Comparison of ENCODE assay signal across 8 cellular contexts in genomic region chr12:6039894-6040601, GRCh38.
DNase-seq lines count a peak whose midpoint lies in the region; ATAC-seq and TF ChIP-seq lines count a peak whose summit lies in the region.

No MANE protein-coding gene starts in this region.

- no peak overlapping the region for H3K27ac ChIP-seq in HCT116 (ENCODE audit: low read depth, low read length)

- no peaks in the 10 kb centered on the region for H3K9me3 ChIP-seq in HCT116 (ENCODE audit: control insufficient read depth in 1 of 2, insufficient read depth in 1 of 2, low read depth in 1 of 2, low read length in 2 of 2)

- peak; percentile 83 to 92 (median 89) for TF ChIP-seq CTCF in HCT116 (IDR thresholded peaks at IDR 0.05 in 2 of 3, conservative IDR thresholded peaks at IDR 0.05 in 1 of 3; ENCODE audit: borderline replicate concordance in 1 of 3, insufficient read depth in 1 of 3, low read depth in 2 of 3, low read length in 2 of 3)

- CTCF ChIA-PET in HCT116 (lab: Charles Lee), result interaction anchor here (0.8 to 3.7 kb wide), 3 partner anchors 50 to 73 kb away, joined by 5 to 321 read pairs (median 11); no protein-coding TSS in a partner anchor

- peaks cover 5% of the 10 kb centered on the region for H3K27me3 Mint-ChIP-seq in memory B cell
- peaks cover 15 to 16% of the 10 kb centered on the region in 2 donors for H3K27me3 Mint-ChIP-seq in stimulated activated naive B cell treated with anti-CD40 and anti-IgM and Interleukin-4, amounts not matched to agents 10 μg/mL and 1 μg/mL and 100 μg/mL, for 72 hours

- POLR2A ChIA-PET in HCT116 (lab: Charles Lee), result interaction anchor here (1.5 kb wide), 1 partner anchor 52 kb away, joined by 6 read pairs; no protein-coding TSS in a partner anchor

- no peaks in the 10 kb centered on the region for H3K36me3 ChIP-seq in HCT116 (ENCODE audit: control insufficient read depth in 1 of 2, insufficient read depth in 2 of 2, low read length in 2 of 2)

- no peaks in the 10 kb centered on the region for H3K9me2 ChIP-seq in HCT116 (ENCODE audit: insufficient read depth)

- DNase-seq in DMS153 (lab: John Stamatoyannopoulos, UW), result peak; percentile 25
- peak; percentile 57 for DNase-seq in HCT116 (ENCODE audit: low read depth, low spot score)
- DNase-seq in NCI-H226, result peak; percentile 45
- peak; percentile 39 to 44 for DNase-seq in activated CD4-positive, alpha-beta T cell treated with anti-CD3 and anti-CD28 coated beads for 4 hours
- DNase-seq in effector CD8-positive, alpha-beta T cell (lab: John Stamatoyannopoulos, UW), result peak; percentile 19
- DNase-seq in memory B cell (ENCODE audit: low spot score in 2 of 2), result peak; percentile 33 to 52
- peak; percentile 19 for DNase-seq in stimulated activated naive B cell treated with anti-CD40 and anti-IgM and Interleukin-4, amounts not matched to agents 10 μg/mL and 1 μg/mL and 100 μg/mL, for 72 hours

- peak; percentile 93 for TF ChIP-seq RAD21 in HCT116 (IDR thresholded peaks at IDR 0.05; ENCODE audit: low read depth)

- H4K20me1 ChIP-seq in HCT116 (ENCODE audit: insufficient read depth), result no peaks in the 10 kb centered on the region

- H3K27ac Mint-ChIP-seq in memory B cell, result no peak overlapping the region
- no peak overlapping the region for H3K27ac Mint-ChIP-seq in stimulated activated naive B cell treated with anti-CD40 and anti-IgM and Interleukin-4, amounts not matched to agents 10 μg/mL and 1 μg/mL and 100 μg/mL, for 72 hours

- peaks cover 3% of the 10 kb centered on the region for H3K4me1 Mint-ChIP-seq in memory B cell
- H3K4me1 Mint-ChIP-seq in stimulated activated naive B cell treated with anti-CD40 and anti-IgM and Interleukin-4, amounts not matched to agents 10 μg/mL and 1 μg/mL and 100 μg/mL, for 72 hours, result peaks cover 2 to 8% of the 10 kb centered on the region in 2 donors

- no peaks in the 10 kb centered on the region for H3K27me3 ChIP-seq in HCT116 (ENCODE audit: insufficient read depth, low read length)

- no peak for TF ChIP-seq POLR2A in HCT116 (IDR thresholded peaks at IDR 0.05; ENCODE audit: borderline replicate concordance, extremely low read depth, insufficient read depth, insufficient read length)

- no TSS peak for BruUV-seq in HCT116 (replicated peaks; lab: Mats Ljungman, UMichigan)

- H3K9ac ChIP-seq in HCT116 (ENCODE audit: low read length), result no peak overlapping the region

- intact Hi-C loops in HCT116 (cut with micrococcal nuclease), result loop anchor here (1.0 to 2.0 kb wide), 2 partner anchors 127 to 295 kb away; no protein-coding TSS in a partner anchor

- peak overlapping the region; percentile 83 for H2AFZ ChIP-seq in HCT116 (ENCODE audit: low read depth, low read length, poor library complexity, severe bottlenecking)

- H3K4me1 ChIP-seq in HCT116 (ENCODE audit: control insufficient read depth in 1 of 2, insufficient read depth in 2 of 2, low read length in 2 of 2), result peaks cover 4 to 19% of the 10 kb centered on the region in 2 experiments; a peak in 3 of 4 replicates

- peak overlapping the region; percentile 28 for H3K4me3 Mint-ChIP-seq in memory B cell
- no peak overlapping the region for H3K4me3 Mint-ChIP-seq in stimulated activated naive B cell treated with anti-CD40 and anti-IgM and Interleukin-4, amounts not matched to agents 10 μg/mL and 1 μg/mL and 100 μg/mL, for 72 hours

- RAD21 ChIA-PET in HCT116 (lab: Charles Lee; ENCODE audit: low non-redundant PET in 1 of 2, low total read pairs in 2 of 2, uncharacterized antibody in 2 of 2, unreplicated experiment in 2 of 2), result interaction anchor here in 1 of 2 experiments (3.6 kb wide), 1 partner anchor 51 kb away, joined by 38 read pairs; no protein-coding TSS in a partner anchor

- H3K9me3 Mint-ChIP-seq in memory B cell, result no peaks in the 10 kb centered on the region
- no peaks in the 10 kb centered on the region for H3K9me3 Mint-ChIP-seq in stimulated activated naive B cell treated with anti-CD40 and anti-IgM and Interleukin-4, amounts not matched to agents 10 μg/mL and 1 μg/mL and 100 μg/mL, for 72 hours

- H3K79me2 ChIP-seq in HCT116 (ENCODE audit: insufficient read depth, low read length), result no peaks in the 10 kb centered on the region

- H3K4me3 ChIP-seq in HCT116 (replicated peaks in 1 of 2; ENCODE audit: low read depth in 1 of 2, low read length in 2 of 2), result no peak overlapping the region

- no peaks in the 10 kb centered on the region for H3K36me3 Mint-ChIP-seq in memory B cell
- no peaks in the 10 kb centered on the region for H3K36me3 Mint-ChIP-seq in stimulated activated naive B cell treated with anti-CD40 and anti-IgM and Interleukin-4, amounts not matched to agents 10 μg/mL and 1 μg/mL and 100 μg/mL, for 72 hours

- ATAC-seq in HCT116 (peak; percentile 85), memory B cell (ENCODE audit: low read depth) (peak; percentile 76), GM19463 (IDR thresholded peaks at IDR 0.05; ENCODE audit: unreplicated experiment) (no peak)
- ATAC-seq in stimulated activated naive B cell treated with anti-CD40 and anti-IgM and Interleukin-4, amounts not matched to agents 10 μg/mL and 1 μg/mL and 100 μg/mL, for 72 hours (replicated peaks), result peak; percentile 78 to 81

- peak overlapping the region; percentile 29 for H3K4me2 ChIP-seq in HCT116 (ENCODE audit: low read length)

TF ChIP-seq in HCT116, 20 proteins besides CTCF, POLR2A, EP300 and RAD21:
- TF ChIP-seq, protein P1, sequence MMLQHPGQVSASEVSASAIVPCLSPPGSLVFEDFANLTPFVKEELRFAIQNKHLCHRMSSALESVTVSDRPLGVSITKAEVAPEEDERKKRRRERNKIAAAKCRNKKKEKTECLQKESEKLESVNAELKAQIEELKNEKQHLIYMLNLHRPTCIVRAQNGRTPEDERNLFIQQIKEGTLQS (IDR thresholded peaks at IDR 0.05), result no peak
- TF ChIP-seq ZFX (IDR thresholded peaks at IDR 0.05), result 0 out of 2 replicates have a peak, but pooled peaks have one; percentile 18
